12 cellular contexts compared by ENCODE assay signal in genomic region chr18:63131944-63132818, GRCh38.
A peak's percentile ranks its signal among the peaks of the same experiment; 100 is the strongest.
DNase-seq lines count a peak whose midpoint lies in the region; ATAC-seq and TF ChIP-seq lines count a peak whose summit lies in the region.
"Had no signal": no experiment of that assay in that cellular context is flagged by ENCODE, and none has a peak within 500 bp of the region (broad histone marks: within the 10 kb centered on the region; RNA-seq: fewer than 3 reads in every experiment).

No MANE protein-coding gene starts in this region.

- H3K27me3 ChIP-seq in CD4-positive, CD25-positive, alpha-beta regulatory T cell (ENCODE audit: control insufficient read depth, insufficient read depth, low read length), result no peaks in the 10 kb centered on the region
- H3K27me3 ChIP-seq in mucosa of stomach (ENCODE audit: control insufficient read depth, insufficient read depth, low read length), result peaks cover 5% of the 10 kb centered on the region
- H3K27me3 ChIP-seq in WERI-Rb-1 (ENCODE audit: insufficient read depth, low read depth, severe bottlenecking), result no peaks in the 10 kb centered on the region

- ATAC-seq in CD4-positive, CD25-positive, alpha-beta regulatory T cell (ENCODE audit: low read depth in 2 of 2), result peak in 1 of 2 donors; percentile 18
- ATAC-seq in HG02973 (IDR thresholded peaks at IDR 0.05; ENCODE audit: unreplicated experiment) (peak; percentile 21), HG02885 (IDR thresholded peaks at IDR 0.05; ENCODE audit: poor library complexity, unreplicated experiment) (no peak)
- ATAC-seq in activated T-helper 17 cell treated with anti-CD3 and anti-CD28 coated beads, Interleukin-2, amount 50 U/mL, for 72 hours (replicated peaks), result peak; percentile 52

- peak in 1 of 3 donors; percentile 40 for DNase-seq in CD4-positive, CD25-positive, alpha-beta regulatory T cell
- DNase-seq in NCI-H128 (lab: John Stamatoyannopoulos, UW; ENCODE audit: unreplicated experiment) (no peak), WERI-Rb-1 (no peak), UCSD-AML1 (lab: John Stamatoyannopoulos, UW; ENCODE audit: unreplicated experiment) (no peak)
- DNase-seq: mesenchymal stem cell, NCI-H2171, retina had no signal

- no peaks in the 10 kb centered on the region for H3K9me3 ChIP-seq in CD4-positive, CD25-positive, alpha-beta regulatory T cell (ENCODE audit: control insufficient read depth in 2 of 2, low read length in 2 of 2)
- no peaks in the 10 kb centered on the region for H3K9me3 ChIP-seq in mucosa of stomach (ENCODE audit: control insufficient read depth, low read length)
- no peaks in the 10 kb centered on the region for H3K9me3 ChIP-seq in WERI-Rb-1 (ENCODE audit: severe bottlenecking)
- H3K9me3 ChIP-seq: HAP-1 had no signal

- peak overlapping the region; percentile 51 for H3K4me3 ChIP-seq in CD4-positive, CD25-positive, alpha-beta regulatory T cell (ENCODE audit: low read depth, low read length)
- peak overlapping the region; percentile 9 for H3K4me3 ChIP-seq in mucosa of stomach (ENCODE audit: low read length)
- no peak overlapping the region for H3K4me3 ChIP-seq in WERI-Rb-1 (ENCODE audit: low read depth, low read length)
- H3K4me3 ChIP-seq: HAP-1 had no signal

- no peak overlapping the region for H3K9ac ChIP-seq in mucosa of stomach (ENCODE audit: low read length)

- no peaks in the 10 kb centered on the region for H3K27me3 Mint-ChIP-seq in CD4-positive, CD25-positive, alpha-beta regulatory T cell
- no peaks in the 10 kb centered on the region for H3K27me3 Mint-ChIP-seq in activated T-helper 17 cell treated with anti-CD3 and anti-CD28 coated beads, Interleukin-2, amount 50 U/mL, for 72 hours

- peak overlapping the region; percentile 88 to 93 (median 89) for H3K27ac Mint-ChIP-seq in CD4-positive, CD25-positive, alpha-beta regulatory T cell
- H3K27ac Mint-ChIP-seq in activated T-helper 17 cell treated with anti-CD3 and anti-CD28 coated beads, Interleukin-2, amount 50 U/mL, for 72 hours, result peak overlapping the region; percentile 82

- peaks cover 17% of the 10 kb centered on the region for H3K36me3 ChIP-seq in CD4-positive, CD25-positive, alpha-beta regulatory T cell (ENCODE audit: control insufficient read depth, insufficient read depth, low read length)
- no peaks in the 10 kb centered on the region for H3K36me3 ChIP-seq in mucosa of stomach (ENCODE audit: control insufficient read depth, insufficient read depth, low read length)
- no peaks in the 10 kb centered on the region for H3K36me3 ChIP-seq in WERI-Rb-1
- H3K36me3 ChIP-seq: HAP-1 had no signal

- H3K9me3 Mint-ChIP-seq in CD4-positive, CD25-positive, alpha-beta regulatory T cell, result no peaks in the 10 kb centered on the region
- peaks cover 11% of the 10 kb centered on the region for H3K9me3 Mint-ChIP-seq in activated T-helper 17 cell treated with anti-CD3 and anti-CD28 coated beads, Interleukin-2, amount 50 U/mL, for 72 hours

- peaks cover 30 to 69% (median 43%) of the 10 kb centered on the region in 4 donors for H3K4me1 Mint-ChIP-seq in CD4-positive, CD25-positive, alpha-beta regulatory T cell
- H3K4me1 Mint-ChIP-seq in activated T-helper 17 cell treated with anti-CD3 and anti-CD28 coated beads, Interleukin-2, amount 50 U/mL, for 72 hours, result peaks cover 52% of the 10 kb centered on the region

- peak overlapping the region; percentile 61 for H3K27ac ChIP-seq in CD4-positive, CD25-positive, alpha-beta regulatory T cell (ENCODE audit: insufficient read depth, low read length, poor library complexity, severe bottlenecking)
- H3K27ac ChIP-seq in WERI-Rb-1, result no peak overlapping the region

- H3K36me3 Mint-ChIP-seq in CD4-positive, CD25-positive, alpha-beta regulatory T cell, result peaks cover 21% of the 10 kb centered on the region
- H3K36me3 Mint-ChIP-seq in activated T-helper 17 cell treated with anti-CD3 and anti-CD28 coated beads, Interleukin-2, amount 50 U/mL, for 72 hours (ENCODE audit: low read depth), result peaks cover 90% of the 10 kb centered on the region

- H3K4me3 Mint-ChIP-seq in CD4-positive, CD25-positive, alpha-beta regulatory T cell, result peak overlapping the region in 3 of 4 donors; percentile 37 to 66 (median 37)
- H3K4me3 Mint-ChIP-seq in activated T-helper 17 cell treated with anti-CD3 and anti-CD28 coated beads, Interleukin-2, amount 50 U/mL, for 72 hours, result peak overlapping the region; percentile 60

- TF ChIP-seq CTCF in WERI-Rb-1 (IDR thresholded peaks at IDR 0.05; ENCODE audit: low read depth, low read length), result no peak

- peaks cover 22% of the 10 kb centered on the region for H3K4me1 ChIP-seq in CD4-positive, CD25-positive, alpha-beta regulatory T cell (ENCODE audit: control insufficient read depth, insufficient read depth, low read length, poor library complexity, severe bottlenecking)
- H3K4me1 ChIP-seq in mucosa of stomach (ENCODE audit: control insufficient read depth, insufficient read depth, low read length), result peaks cover 9% of the 10 kb centered on the region
- H3K4me1 ChIP-seq: HAP-1 had no signal
